ENCODE assay signal across 8 cellular contexts in the genomic region with DNA sequence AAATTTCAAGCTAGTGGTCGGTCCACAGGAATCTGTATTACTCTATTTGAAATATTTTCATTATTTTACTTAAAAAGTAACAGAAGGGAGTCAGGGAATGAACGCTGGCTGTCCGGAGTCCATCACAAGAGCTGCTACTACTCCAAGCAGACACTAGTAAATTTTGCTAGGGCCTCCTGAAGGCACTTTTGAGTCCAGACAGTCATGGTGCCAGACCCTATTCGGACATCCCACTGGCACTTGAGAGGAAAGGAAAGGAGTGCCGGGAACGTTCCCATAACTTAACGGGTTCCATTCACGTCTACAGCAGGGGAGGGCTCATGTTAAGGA. TPM values are rescaled to one million over a fixed set of nuclear protein-coding genes. Genes with fewer than 3 reads are reported as not detected.
DNase-seq lines count a peak whose midpoint lies in the region; ATAC-seq and TF ChIP-seq lines count a peak whose summit lies in the region.

No MANE protein-coding gene starts in this region.

- DNase-seq in heart left ventricle = no peak
- DNase-seq in Right ventricle myocardium inferior (ENCODE audit: missing footprints) = no peak
- no peak for DNase-seq in SJSA1 (ENCODE audit: low read depth in 1 of 2, low spot score in 2 of 2)
- DNase-seq in fibroblast of villous mesenchyme (ENCODE audit: low read depth) = no peak
- no peak for DNase-seq in SHP77 (lab: John Stamatoyannopoulos, UW)
- no peak for DNase-seq in foreskin melanocyte

- H3K27ac ChIP-seq in heart left ventricle (peak overlapping the region; percentile 82 to 97 (median 92)), SJSA1 (peak overlapping the region; percentile 65), skin epidermis (peak overlapping the region; percentile 69 to 96 (median 91))

- H3K9me3 ChIP-seq in heart left ventricle = no peaks in the 10 kb centered on the region
- no peaks in the 10 kb centered on the region for H3K9me3 ChIP-seq in SJSA1 (replicated peaks)

- peaks cover 0 to 8% (median 0%) of the 10 kb centered on the region in 9 donors for H3K36me3 ChIP-seq in heart left ventricle
- H3K36me3 ChIP-seq in SJSA1 = peaks cover 23% of the 10 kb centered on the region

- 16 to 18% (median 17%) methylated on average over 8 of the region's 8 CpGs for WGBS in heart left ventricle, 4 donors

- H3K27me3 ChIP-seq in heart left ventricle = no peaks in the 10 kb centered on the region
- no peaks in the 10 kb centered on the region for H3K27me3 ChIP-seq in SJSA1 (replicated peaks)

- intact Hi-C loops in heart left ventricle (cut with DNase I) = loop anchor here in 2 of 10 donors (10.0 kb wide), 1 partner anchor 264 kb away; no protein-coding TSS in a partner anchor
- intact Hi-C loops in Right ventricle myocardium inferior (cut with DNase I) = no loop called here

- no peak for ATAC-seq in heart left ventricle
- no peak for ATAC-seq in Right ventricle myocardium inferior
- no peak for ATAC-seq in GM21717 (IDR thresholded peaks at IDR 0.05; ENCODE audit: unreplicated experiment)

- H3K4me3 ChIP-seq in heart left ventricle (peak overlapping the region; percentile 61 to 99 (median 90)), SJSA1 (peak overlapping the region; percentile 78), fibroblast of villous mesenchyme (ENCODE audit: low read depth, low read length) (peak overlapping the region; percentile 95), skin epidermis (peak overlapping the region; percentile 89 to 100 (median 99))

- peaks cover 0 to 32% (median 22%) of the 10 kb centered on the region in 12 donors for H3K4me1 ChIP-seq in heart left ventricle
- H3K4me1 ChIP-seq in SJSA1 (replicated peaks) = peaks cover 29% of the 10 kb centered on the region

- TF ChIP-seq POLR2A in heart left ventricle (IDR thresholded peaks at IDR 0.05) = no peak

- no peak for TF ChIP-seq CTCF in heart left ventricle (IDR thresholded peaks at IDR 0.05)
- TF ChIP-seq CTCF in fibroblast of villous mesenchyme (IDR thresholded peaks at IDR 0.05; ENCODE audit: insufficient read depth, low read depth, low read length) = no peak

RNA-seq across cellular contexts. Expression of a gene that starts 0.6 kb away (rescaled TPM):
- total RNA-seq in heart left ventricle (1 to 10 TPM; 4.4 to 7.2 (median 5.2) TPM), Right ventricle myocardium inferior (4.3 TPM), fibroblast of villous mesenchyme (6.8 and 12.5 TPM in 2 replicates)
- 1 to 10 TPM; 1.8 to 5.0 TPM for polyA plus RNA-seq in heart left ventricle
- 12.4 and 20.1 TPM in 2 replicates for total RNA-seq in SJSA1 (2014; rRNA removed; shearing (Covaris generic))
